Comparison of ENCODE assay signal across 8 cellular contexts in the genomic region with DNA sequence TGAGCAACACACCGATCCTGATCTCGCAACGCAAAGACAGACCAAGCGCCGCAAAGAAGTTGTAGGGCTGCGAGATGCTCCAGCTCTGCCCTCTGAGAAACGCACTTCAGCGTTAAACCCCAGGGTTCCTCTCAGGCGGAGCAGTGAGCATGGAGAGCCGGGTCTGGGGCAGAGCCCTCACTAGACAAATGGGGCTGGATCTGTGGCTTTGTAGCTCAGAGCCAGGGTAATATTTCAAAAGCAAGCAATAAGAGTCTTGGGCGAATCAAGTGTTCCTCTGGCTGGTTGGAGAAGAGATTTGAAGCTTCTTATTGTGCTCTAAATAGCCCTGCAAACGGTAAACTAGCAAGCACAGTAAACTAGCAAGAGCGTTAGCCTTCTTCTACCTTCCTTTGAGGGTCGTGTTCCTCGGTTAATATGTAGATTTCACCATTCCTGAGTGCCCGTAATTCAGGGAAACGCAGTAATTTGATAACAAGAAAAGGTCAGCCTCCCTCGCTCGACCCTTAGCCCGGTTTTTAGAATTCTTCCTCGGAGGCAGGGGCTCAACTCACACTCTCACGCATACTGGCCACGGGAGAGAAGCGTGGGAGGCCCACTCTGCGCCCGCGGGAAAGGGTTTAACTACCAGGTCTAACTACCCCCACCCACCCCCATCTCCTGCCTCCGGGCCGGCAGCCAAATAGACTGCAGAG. TPM values are rescaled to one million over a fixed set of nuclear protein-coding genes. Genes with fewer than 3 reads are reported as not detected.
A peak's percentile ranks its signal among the peaks of the same experiment; 100 is the strongest.
DNase-seq lines count a peak whose midpoint lies in the region; ATAC-seq and TF ChIP-seq lines count a peak whose summit lies in the region.

No MANE protein-coding gene starts in this region.

- H3K4me1 ChIP-seq in HEK293 (ENCODE audit: control insufficient read depth, insufficient read depth, low read length): peaks cover 62% of the 10 kb centered on the region

- H3K9me3 ChIP-seq in HEK293 (ENCODE audit: control insufficient read depth, insufficient read depth, low read depth, low read length): no peaks in the 10 kb centered on the region

- POLR2A ChIA-PET in HEK293 (lab: Yijun Ruan, JAX): interaction anchor here (0.6 to 1.1 kb wide), 3 partner anchors 107 to 273 kb away, joined by 3 to 6 read pairs (median 4); a partner anchor contains a TSS

- no peaks in the 10 kb centered on the region for H3K27me3 Mint-ChIP-seq in Calu3 (ENCODE audit: unreplicated experiment)

- no peak overlapping the region for H3K4me3 Mint-ChIP-seq in Calu3 (ENCODE audit: low read depth, unreplicated experiment)

- ATAC-seq in HG02678 (IDR thresholded peaks at IDR 0.05; ENCODE audit: unreplicated experiment): no peak

- DNase-seq in Ammon's horn (ENCODE audit: low spot score): peak; percentile 9
- DNase-seq in SW480 (ENCODE audit: low spot score): peak; percentile 73
- peak; percentile 39 for DNase-seq in iPS-NIHi11 (ENCODE audit: low spot score)
- peak; percentile 24 for DNase-seq in stimulated activated CD8-positive, alpha-beta memory T cell treated with anti-CD3 and anti-CD28 coated beads, Interleukin-4, amount 100 ng/mL, for 48 hours
- DNase-seq in Calu3: no peak
- no peak for DNase-seq in DMS 273 (lab: John Stamatoyannopoulos, UW; ENCODE audit: unreplicated experiment)

- peaks cover 8% of the 10 kb centered on the region for H3K36me3 Mint-ChIP-seq in Calu3 (ENCODE audit: insufficient read depth, unreplicated experiment)

- peaks cover 15% of the 10 kb centered on the region for H3K4me1 Mint-ChIP-seq in Calu3 (ENCODE audit: low read depth, unreplicated experiment)

- intact Hi-C loops in Calu3 (cut with micrococcal nuclease; ENCODE audit: unreplicated experiment): no loop called here

- TF ChIP-seq CTCF in HEK293 (tag by site-specific recombination; IDR thresholded peaks at IDR 0.05) (no peak), Calu3 (IDR thresholded peaks at IDR 0.05; ENCODE audit: unreplicated experiment) (no peak)

- H3K9me3 Mint-ChIP-seq in Calu3 (ENCODE audit: low read depth, unreplicated experiment): no peaks in the 10 kb centered on the region

- H3K27ac ChIP-seq in HEK293 (ENCODE audit: extremely low read depth, low read depth, low read length): peak overlapping the region; percentile 98

- H3K4me3 ChIP-seq in HEK293 (ENCODE audit: low read depth, low read length): no peak overlapping the region

- BruUV-seq in Calu3 (replicated peaks; lab: Mats Ljungman, UMichigan): no TSS peak

- H3K27ac Mint-ChIP-seq in Calu3 (ENCODE audit: unreplicated experiment): no peak overlapping the region

- peaks cover 0 to 4% of the 10 kb centered on the region in 2 experiments; a peak in 1 of 3 replicates for H3K36me3 ChIP-seq in HEK293 (ENCODE audit: control insufficient read depth in 2 of 2, insufficient read depth in 1 of 2, low read length in 2 of 2)

- CTCF ChIA-PET in HEK293 (lab: Yijun Ruan, JAX): interaction anchor here (0.6 to 4.4 kb wide), 12 partner anchors 33 to 520 kb away, joined by 3 to 14 read pairs (median 4); a partner anchor contains a TSS
- CTCF ChIA-PET in Calu3 (lab: Charles Lee): interaction anchor here (0.6 to 0.7 kb wide), 2 partner anchors 484 to 1005 kb away, joined by 6 read pairs; no protein-coding TSS in a partner anchor

TF ChIP-seq in HEK293, 187 proteins besides CTCF, POLR2A, EP300 and RAD21 (continues in another document):
- no peak for TF ChIP-seq ZNF302 (tag by site-specific recombination; IDR thresholded peaks at IDR 0.05; ENCODE audit: low read depth)
- no peak for TF ChIP-seq ZNF664 (tag by site-specific recombination; IDR thresholded peaks at IDR 0.05)
- TF ChIP-seq ZNF596 (tag by site-specific recombination; IDR thresholded peaks at IDR 0.05): no peak
- TF ChIP-seq ZBTB48 (tag by site-specific recombination; IDR thresholded peaks at IDR 0.05): peak; percentile 40; the same call in 1 of the 2 replicates
- no peak for TF ChIP-seq GLI2 (tag by site-specific recombination; IDR thresholded peaks at IDR 0.05; ENCODE audit: borderline replicate concordance, low read depth)
- no peak for TF ChIP-seq ZNF146 (tag by site-specific recombination; IDR thresholded peaks at IDR 0.05)
- TF ChIP-seq, protein P1, sequence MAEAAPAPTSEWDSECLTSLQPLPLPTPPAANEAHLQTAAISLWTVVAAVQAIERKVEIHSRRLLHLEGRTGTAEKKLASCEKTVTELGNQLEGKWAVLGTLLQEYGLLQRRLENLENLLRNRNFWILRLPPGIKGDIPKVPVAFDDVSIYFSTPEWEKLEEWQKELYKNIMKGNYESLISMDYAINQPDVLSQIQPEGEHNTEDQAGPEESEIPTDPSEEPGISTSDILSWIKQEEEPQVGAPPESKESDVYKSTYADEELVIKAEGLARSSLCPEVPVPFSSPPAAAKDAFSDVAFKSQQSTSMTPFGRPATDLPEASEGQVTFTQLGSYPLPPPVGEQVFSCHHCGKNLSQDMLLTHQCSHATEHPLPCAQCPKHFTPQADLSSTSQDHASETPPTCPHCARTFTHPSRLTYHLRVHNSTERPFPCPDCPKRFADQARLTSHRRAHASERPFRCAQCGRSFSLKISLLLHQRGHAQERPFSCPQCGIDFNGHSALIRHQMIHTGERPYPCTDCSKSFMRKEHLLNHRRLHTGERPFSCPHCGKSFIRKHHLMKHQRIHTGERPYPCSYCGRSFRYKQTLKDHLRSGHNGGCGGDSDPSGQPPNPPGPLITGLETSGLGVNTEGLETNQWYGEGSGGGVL (tag by site-specific recombination; IDR thresholded peaks at IDR 0.05): peak; percentile 75
- no peak for TF ChIP-seq ZNF549 (tag by site-specific recombination; IDR thresholded peaks at IDR 0.05)
- TF ChIP-seq, protein P2, sequence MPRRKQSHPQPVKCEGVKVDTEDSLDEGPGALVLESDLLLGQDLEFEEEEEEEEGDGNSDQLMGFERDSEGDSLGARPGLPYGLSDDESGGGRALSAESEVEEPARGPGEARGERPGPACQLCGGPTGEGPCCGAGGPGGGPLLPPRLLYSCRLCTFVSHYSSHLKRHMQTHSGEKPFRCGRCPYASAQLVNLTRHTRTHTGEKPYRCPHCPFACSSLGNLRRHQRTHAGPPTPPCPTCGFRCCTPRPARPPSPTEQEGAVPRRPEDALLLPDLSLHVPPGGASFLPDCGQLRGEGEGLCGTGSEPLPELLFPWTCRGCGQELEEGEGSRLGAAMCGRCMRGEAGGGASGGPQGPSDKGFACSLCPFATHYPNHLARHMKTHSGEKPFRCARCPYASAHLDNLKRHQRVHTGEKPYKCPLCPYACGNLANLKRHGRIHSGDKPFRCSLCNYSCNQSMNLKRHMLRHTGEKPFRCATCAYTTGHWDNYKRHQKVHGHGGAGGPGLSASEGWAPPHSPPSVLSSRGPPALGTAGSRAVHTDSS (tag by site-specific recombination; IDR thresholded peaks at IDR 0.05): no peak
- peak; percentile 78 for TF ChIP-seq ZBTB17 (tag by site-specific recombination; IDR thresholded peaks at IDR 0.05)
- no peak for TF ChIP-seq ZNF521 (tag by site-specific recombination; IDR thresholded peaks at IDR 0.05)
- TF ChIP-seq KLF8 (tag by site-specific recombination; IDR thresholded peaks at IDR 0.05): no peak
- TF ChIP-seq, protein P3, sequence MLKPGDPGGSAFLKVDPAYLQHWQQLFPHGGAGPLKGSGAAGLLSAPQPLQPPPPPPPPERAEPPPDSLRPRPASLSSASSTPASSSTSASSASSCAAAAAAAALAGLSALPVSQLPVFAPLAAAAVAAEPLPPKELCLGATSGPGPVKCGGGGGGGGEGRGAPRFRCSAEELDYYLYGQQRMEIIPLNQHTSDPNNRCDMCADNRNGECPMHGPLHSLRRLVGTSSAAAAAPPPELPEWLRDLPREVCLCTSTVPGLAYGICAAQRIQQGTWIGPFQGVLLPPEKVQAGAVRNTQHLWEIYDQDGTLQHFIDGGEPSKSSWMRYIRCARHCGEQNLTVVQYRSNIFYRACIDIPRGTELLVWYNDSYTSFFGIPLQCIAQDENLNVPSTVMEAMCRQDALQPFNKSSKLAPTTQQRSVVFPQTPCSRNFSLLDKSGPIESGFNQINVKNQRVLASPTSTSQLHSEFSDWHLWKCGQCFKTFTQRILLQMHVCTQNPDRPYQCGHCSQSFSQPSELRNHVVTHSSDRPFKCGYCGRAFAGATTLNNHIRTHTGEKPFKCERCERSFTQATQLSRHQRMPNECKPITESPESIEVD (tag by site-specific recombination; IDR thresholded peaks at IDR 0.05): no peak
- no peak for TF ChIP-seq OVOL3 (tag by site-specific recombination; IDR thresholded peaks at IDR 0.05)
- no peak for TF ChIP-seq KLF1 (tag by site-specific recombination; IDR thresholded peaks at IDR 0.05)
- TF ChIP-seq ZNF266 (tag by site-specific recombination; IDR thresholded peaks at IDR 0.05; ENCODE audit: low read depth): no peak
- TF ChIP-seq ZFP37 (tag by site-specific recombination; IDR thresholded peaks at IDR 0.05): no peak
- TF ChIP-seq FEZF1 (tag by site-specific recombination; IDR thresholded peaks at IDR 0.05): peak; percentile 79
- TF ChIP-seq EGR2 (tag by site-specific recombination; IDR thresholded peaks at IDR 0.05; ENCODE audit: low read depth): peak; percentile 92
- TF ChIP-seq ZFHX2 (tag by site-specific recombination; conservative IDR thresholded peaks at IDR 0.05): peak; percentile 95
- 0 out of 2 replicates have a peak, but pooled peaks have one; percentile 22 for TF ChIP-seq ZEB2 (tag by site-specific recombination; IDR thresholded peaks at IDR 0.05)
- TF ChIP-seq, protein P4, sequence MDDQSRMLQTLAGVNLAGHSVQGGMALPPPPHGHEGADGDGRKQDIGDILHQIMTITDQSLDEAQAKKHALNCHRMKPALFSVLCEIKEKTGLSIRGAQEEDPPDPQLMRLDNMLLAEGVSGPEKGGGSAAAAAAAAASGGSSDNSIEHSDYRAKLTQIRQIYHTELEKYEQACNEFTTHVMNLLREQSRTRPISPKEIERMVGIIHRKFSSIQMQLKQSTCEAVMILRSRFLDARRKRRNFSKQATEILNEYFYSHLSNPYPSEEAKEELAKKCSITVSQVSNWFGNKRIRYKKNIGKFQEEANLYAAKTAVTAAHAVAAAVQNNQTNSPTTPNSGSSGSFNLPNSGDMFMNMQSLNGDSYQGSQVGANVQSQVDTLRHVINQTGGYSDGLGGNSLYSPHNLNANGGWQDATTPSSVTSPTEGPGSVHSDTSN (CRISPR knock-in tag; IDR thresholded peaks at IDR 0.05): no peak
- peak; percentile 44; the same call in 1 of the 2 replicates for TF ChIP-seq ZXDB (tag by site-specific recombination; IDR thresholded peaks at IDR 0.05)

RNA-seq across cellular contexts. Expression of a gene that starts 6.7 kb away (rescaled TPM):
- 68.1 and 83.1 TPM in 2 replicates for total RNA-seq in Calu3 (2022)

Comparison
In these comparisons a context has a peak if more than half of its experiments do, and no peak if none do; other contexts are left out.
1. DNase-seq: peak in Ammon's horn (single experiment), SW480 (single experiment), iPS-NIHi11 (single experiment) and stimulated activated CD8-positive, alpha-beta memory T cell treated with anti-CD3 and anti-CD28 coated beads, Interleukin-4, amount 100 ng/mL, for 48 hours (single experiment); none in Calu3 (single experiment) and DMS 273 (single experiment).